ENCODE assay signal across 23 cellular contexts in genomic region chr3:127068111-127068810, GRCh38.
"Had no signal": no experiment of that assay in that cellular context is flagged by ENCODE, and none has a peak within 500 bp of the region (broad histone marks: within the 10 kb centered on the region; RNA-seq: fewer than 3 reads in every experiment).

No MANE protein-coding gene starts in this region.

- ATAC-seq: foreskin keratinocyte, heart left ventricle, left lung, T-helper 17 cell had no signal

- H3K9me3 Mint-ChIP-seq: activated CD4-positive, alpha-beta memory T cell treated with anti-CD3 and anti-CD28 coated beads, Interleukin-2, amount 10 ng/mL, durations not matched to agents 7 days and 5 days; activated CD4-positive, alpha-beta T cell treated with anti-CD3 and anti-CD28 coated beads, Interleukin-2, amount 10 ng/mL, durations not matched to agents 24 days and 14 days; activated T-cell treated with anti-CD3 and anti-CD28 coated beads, Interleukin-2, amount 50 U/mL, for 24 hours; central memory CD8-positive, alpha-beta T cell had no signal

- H3K27ac Mint-ChIP-seq: activated CD4-positive, alpha-beta memory T cell treated with anti-CD3 and anti-CD28 coated beads, Interleukin-2, amount 10 ng/mL, durations not matched to agents 7 days and 5 days; activated CD4-positive, alpha-beta T cell treated with anti-CD3 and anti-CD28 coated beads, Interleukin-2, amount 10 ng/mL, durations not matched to agents 24 days and 14 days; activated naive CD8-positive, alpha-beta T cell; activated T-cell treated with anti-CD3 and anti-CD28 coated beads, Interleukin-2, amount 50 U/mL, for 24 hours; T-helper 17 cell had no signal

- H3K27me3 ChIP-seq: foreskin keratinocyte, tibial nerve had no signal

- H3K36me3 ChIP-seq: esophagus muscularis mucosa, heart left ventricle, left lung, tibial nerve, WERI-Rb-1 had no signal

- H3K4me3 ChIP-seq: esophagus muscularis mucosa, heart left ventricle, left lung, smooth muscle cell, tibial nerve had no signal

- H3K27me3 Mint-ChIP-seq: activated CD4-positive, alpha-beta memory T cell treated with anti-CD3 and anti-CD28 coated beads, Interleukin-2, amount 10 ng/mL, durations not matched to agents 7 days and 5 days; activated CD4-positive, alpha-beta T cell treated with anti-CD3 and anti-CD28 coated beads, Interleukin-2, amount 10 ng/mL, durations not matched to agents 24 days and 14 days had no signal

- H3K4me3 Mint-ChIP-seq: activated CD4-positive, alpha-beta memory T cell treated with anti-CD3 and anti-CD28 coated beads, Interleukin-2, amount 10 ng/mL, durations not matched to agents 7 days and 5 days; activated CD4-positive, alpha-beta T cell treated with anti-CD3 and anti-CD28 coated beads, Interleukin-2, amount 10 ng/mL, durations not matched to agents 24 days and 14 days; activated naive CD8-positive, alpha-beta T cell; activated T-cell treated with anti-CD3 and anti-CD28 coated beads, Interleukin-2, amount 50 U/mL, for 24 hours; central memory CD8-positive, alpha-beta T cell; T-helper 17 cell had no signal

- H3K36me3 Mint-ChIP-seq: activated naive CD8-positive, alpha-beta T cell had no signal

- H3K27ac ChIP-seq: esophagus muscularis mucosa, foreskin keratinocyte, heart left ventricle, left lung, tibial nerve, WERI-Rb-1 had no signal

- H3K9me3 ChIP-seq: esophagus muscularis mucosa, heart left ventricle, left lung, SK-N-SH, tibial nerve had no signal

- H3K4me2 ChIP-seq: SK-N-SH, smooth muscle cell had no signal

- H3K9me2 ChIP-seq: SK-N-SH had no signal

- H3K9ac ChIP-seq: SK-N-SH had no signal

- H3K4me1 Mint-ChIP-seq: activated CD4-positive, alpha-beta memory T cell treated with anti-CD3 and anti-CD28 coated beads, Interleukin-2, amount 10 ng/mL, durations not matched to agents 7 days and 5 days; activated CD4-positive, alpha-beta T cell treated with anti-CD3 and anti-CD28 coated beads, Interleukin-2, amount 10 ng/mL, durations not matched to agents 24 days and 14 days; central memory CD8-positive, alpha-beta T cell had no signal

- H3K4me1 ChIP-seq: foreskin keratinocyte had no signal

- DNase-seq: activated CD4-positive, alpha-beta memory T cell treated with anti-CD3 and anti-CD28 coated beads, Interleukin-2, amount 10 ng/mL, durations not matched to agents 7 days and 5 days; activated CD4-positive, alpha-beta T cell treated with anti-CD3 and anti-CD28 coated beads, Interleukin-2, amount 10 ng/mL, durations not matched to agents 24 days and 14 days; activated CD4-positive, CD25-positive, alpha-beta regulatory T cell treated with anti-CD3 and anti-CD28 coated beads, Interleukin-2, amount 50 U/mL, for 72 hours; activated CD8-positive, alpha-beta memory T cell treated with anti-CD3 and anti-CD28 coated beads, Interleukin-2, amount 50 U/mL, for 48 hours; activated T-cell treated with anti-CD3 and anti-CD28 coated beads, Interleukin-2, amount 50 U/mL, for 24 hours; anterior cingulate cortex; dermis blood vessel endothelial cell; effector CD4-positive, alpha-beta T cell; foreskin keratinocyte; mammary epithelial cell; SK-N-SH; stimulated activated CD4-positive, alpha-beta T cell treated with anti-CD3 and anti-CD28 coated beads, Interleukin-2, amount 100 ng/mL, for 48 hours; stimulated activated naive CD4-positive, alpha-beta T cell treated with Interleukin-2 at 50 U/mL for 16 hours; T-helper 17 cell; T1000; WERI-Rb-1 had no signal
